Comparison of ENCODE assay signal across 18 cellular contexts in the genomic region with DNA sequence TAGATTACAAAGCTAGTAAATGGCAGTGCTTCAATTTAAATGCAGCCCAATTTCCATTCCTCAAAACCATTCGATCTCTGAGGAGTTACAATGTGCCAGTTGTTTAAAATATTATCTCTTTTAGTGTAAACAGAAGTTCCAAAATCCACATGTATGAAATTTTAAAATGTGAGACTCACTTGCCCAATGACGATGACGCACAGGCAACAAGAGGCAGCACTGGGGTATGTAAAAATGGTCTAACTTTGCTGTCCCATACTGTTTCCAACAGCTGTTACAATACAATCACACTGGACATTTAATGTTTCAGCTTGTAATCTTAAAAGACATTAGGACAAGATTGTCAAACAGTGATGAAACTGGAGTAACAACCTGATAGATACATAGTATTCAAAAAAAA. TPM values are rescaled to one million over a fixed set of nuclear protein-coding genes. Genes with fewer than 3 reads are reported as not detected.
DNase-seq lines count a peak whose midpoint lies in the region; ATAC-seq and TF ChIP-seq lines count a peak whose summit lies in the region.
"Had no signal": no experiment of that assay in that cellular context is flagged by ENCODE, and none has a peak within 500 bp of the region (broad histone marks: within the 10 kb centered on the region; RNA-seq: fewer than 3 reads in every experiment).

No MANE protein-coding gene starts in this region.

- no peak overlapping the region for H3K4me3 Mint-ChIP-seq in activated CD8-positive, alpha-beta T cell treated with anti-CD3 and anti-CD28 coated beads, Interleukin-2, amount 10 ng/mL, durations not matched to agents 7 days and 5 days
- H3K4me3 Mint-ChIP-seq in activated CD8-positive, alpha-beta T cell treated with anti-CD3 and anti-CD28 coated beads for 36 hours, result no peak overlapping the region
- no peak overlapping the region for H3K4me3 Mint-ChIP-seq in WTC11
- H3K4me3 Mint-ChIP-seq: CD14-positive monocyte; CD4-positive, alpha-beta memory T cell; GM23338; IgD-negative memory B cell had no signal

- TF ChIP-seq CTCF in activated CD8-positive, alpha-beta T cell treated with anti-CD3 and anti-CD28 coated beads for 36 hours (IDR thresholded peaks at IDR 0.05), result no peak
- TF ChIP-seq CTCF in WTC11 (IDR thresholded peaks at IDR 0.05) (no peak), fibroblast of mammary gland (conservative IDR thresholded peaks at IDR 0.05; ENCODE audit: control insufficient read depth, insufficient read depth, low read depth, low read length) (no peak), dorsolateral prefrontal cortex (IDR thresholded peaks at IDR 0.05 in 54 of 56, conservative IDR thresholded peaks at IDR 0.05 in 2 of 56; ENCODE audit: low read depth in 1 of 56, partially characterized antibody in 56 of 56) (no peak)

- no peaks in the 10 kb centered on the region for H3K27me3 Mint-ChIP-seq in activated CD8-positive, alpha-beta T cell treated with anti-CD3 and anti-CD28 coated beads, Interleukin-2, amount 10 ng/mL, durations not matched to agents 7 days and 5 days (ENCODE audit: low read depth)
- H3K27me3 Mint-ChIP-seq in activated CD8-positive, alpha-beta T cell treated with anti-CD3 and anti-CD28 coated beads for 36 hours, result no peaks in the 10 kb centered on the region
- no peaks in the 10 kb centered on the region for H3K27me3 Mint-ChIP-seq in WTC11 (ENCODE audit: low read depth)
- H3K27me3 Mint-ChIP-seq: CD4-positive, alpha-beta memory T cell; IgD-negative memory B cell had no signal

- H3K4me3 ChIP-seq in fibroblast of mammary gland (ENCODE audit: control insufficient read depth, low read depth, low read length) (no peak overlapping the region), subcutaneous abdominal adipose tissue (ENCODE audit: low read depth in 1 of 5, low read length in 5 of 5) (no peak overlapping the region), dorsolateral prefrontal cortex (no peak overlapping the region)
- H3K4me3 ChIP-seq: A549, BLaER1, GM23338 had no signal

- peaks cover 35% of the 10 kb centered on the region for H3K4me1 Mint-ChIP-seq in activated CD8-positive, alpha-beta T cell treated with anti-CD3 and anti-CD28 coated beads, Interleukin-2, amount 10 ng/mL, durations not matched to agents 7 days and 5 days (ENCODE audit: low read depth)
- peaks cover 28% of the 10 kb centered on the region for H3K4me1 Mint-ChIP-seq in activated CD8-positive, alpha-beta T cell treated with anti-CD3 and anti-CD28 coated beads for 36 hours (ENCODE audit: low read depth)
- H3K4me1 Mint-ChIP-seq in WTC11, result peaks cover 13% of the 10 kb centered on the region

- no peak overlapping the region for H3K9ac ChIP-seq in subcutaneous abdominal adipose tissue (ENCODE audit: low read length in 5 of 5)
- H3K9ac ChIP-seq: BLaER1 had no signal

- intact Hi-C loops in activated CD8-positive, alpha-beta T cell treated with anti-CD3 and anti-CD28 coated beads for 36 hours (cut with micrococcal nuclease), result no loop called here
- intact Hi-C loops in dorsolateral prefrontal cortex (cut with DNase I), result no loop called here

- DNase-seq in activated CD8-positive, alpha-beta T cell treated with anti-CD3 and anti-CD28 coated beads, Interleukin-2, amount 10 ng/mL, durations not matched to agents 7 days and 5 days, result no peak
- DNase-seq in activated CD8-positive, alpha-beta T cell treated with anti-CD3 and anti-CD28 coated beads for 36 hours, result no peak
- DNase-seq in WTC11 (ENCODE audit: low spot score), result no peak
- peak; percentile 14 for DNase-seq in fibroblast of mammary gland (ENCODE audit: low read depth)
- DNase-seq in dorsolateral prefrontal cortex, result no peak
- DNase-seq in NCI-H2196 (lab: John Stamatoyannopoulos, UW; ENCODE audit: unreplicated experiment), result no peak
- DNase-seq: Calu3; CD4-positive, alpha-beta memory T cell; DND-41; HCEC 1CT had no signal

- H3K27me3 ChIP-seq in subcutaneous abdominal adipose tissue (ENCODE audit: control insufficient read depth in 5 of 5, insufficient read depth in 4 of 5, low read length in 5 of 5), result no peaks in the 10 kb centered on the region
- no peaks in the 10 kb centered on the region for H3K27me3 ChIP-seq in dorsolateral prefrontal cortex
- H3K27me3 ChIP-seq: BLaER1 had no signal

- peaks cover 30% of the 10 kb centered on the region for H3K36me3 Mint-ChIP-seq in activated CD8-positive, alpha-beta T cell treated with anti-CD3 and anti-CD28 coated beads, Interleukin-2, amount 10 ng/mL, durations not matched to agents 7 days and 5 days (ENCODE audit: low read depth)
- H3K36me3 Mint-ChIP-seq in activated CD8-positive, alpha-beta T cell treated with anti-CD3 and anti-CD28 coated beads for 36 hours (ENCODE audit: low read depth), result peaks cover 26% of the 10 kb centered on the region
- H3K36me3 Mint-ChIP-seq in WTC11, result peaks cover 27% of the 10 kb centered on the region

- H3K27ac ChIP-seq in subcutaneous abdominal adipose tissue (ENCODE audit: low read depth, low read length), result peak overlapping the region; percentile 35
- H3K27ac ChIP-seq in dorsolateral prefrontal cortex, result no peak overlapping the region
- H3K27ac ChIP-seq: 22Rv1, A549, BLaER1 had no signal

- H3K9me3 ChIP-seq in subcutaneous abdominal adipose tissue (ENCODE audit: control insufficient read depth in 5 of 5, low read length in 5 of 5), result no peaks in the 10 kb centered on the region
- H3K9me3 ChIP-seq: A549, BLaER1 had no signal

- peaks cover 0 to 6% (median 4%) of the 10 kb centered on the region in 5 donors for H3K36me3 ChIP-seq in subcutaneous abdominal adipose tissue (ENCODE audit: control insufficient read depth in 5 of 5, insufficient read depth in 5 of 5, low read length in 5 of 5)

- CTCF ChIA-PET in activated CD8-positive, alpha-beta T cell treated with anti-CD3 and anti-CD28 coated beads, Interleukin-2, amount 10 ng/mL, durations not matched to agents 7 days and 5 days (lab: Charles Lee), result interaction anchor here (1.0 to 1.2 kb wide), 2 partner anchors 10 to 15 kb away, joined by 4 read pairs; no protein-coding TSS in a partner anchor
- CTCF ChIA-PET in activated CD8-positive, alpha-beta T cell treated with anti-CD3 and anti-CD28 coated beads for 36 hours (lab: Charles Lee), result interaction anchor here (0.6 kb wide), 1 partner anchor 150 kb away, joined by 3 read pairs; a partner anchor contains a TSS
- CTCF ChIA-PET in WTC11 (lab: Charles Lee), result no interaction called here

- POLR2A ChIA-PET in activated CD8-positive, alpha-beta T cell treated with anti-CD3 and anti-CD28 coated beads, Interleukin-2, amount 10 ng/mL, durations not matched to agents 7 days and 5 days (lab: Charles Lee), result interaction anchor here (1.2 to 1.3 kb wide), 2 partner anchors 12 to 150 kb away, joined by 3 to 4 read pairs; a partner anchor contains a TSS
- POLR2A ChIA-PET in activated CD8-positive, alpha-beta T cell treated with anti-CD3 and anti-CD28 coated beads for 36 hours (lab: Charles Lee), result interaction anchor here (0.7 to 2.3 kb wide), 4 partner anchors 9 to 16 kb away, joined by 3 to 11 read pairs (median 6); a partner anchor contains a TSS
- POLR2A ChIA-PET in WTC11 (lab: Charles Lee), result interaction anchor here (1.4 kb wide), 1 partner anchor 9 kb away, joined by 3 read pairs; no protein-coding TSS in a partner anchor

- H3K27ac Mint-ChIP-seq in activated CD8-positive, alpha-beta T cell treated with anti-CD3 and anti-CD28 coated beads, Interleukin-2, amount 10 ng/mL, durations not matched to agents 7 days and 5 days, result peak overlapping the region; percentile 16
- H3K27ac Mint-ChIP-seq in activated CD8-positive, alpha-beta T cell treated with anti-CD3 and anti-CD28 coated beads for 36 hours, result no peak overlapping the region
- 0 out of 2 replicates have a peak overlapping the region, but pooled peaks have one; percentile 53 for H3K27ac Mint-ChIP-seq in WTC11
- H3K27ac Mint-ChIP-seq: CD4-positive, alpha-beta memory T cell; GM23338 had no signal

- H3K4me1 ChIP-seq in subcutaneous abdominal adipose tissue (ENCODE audit: control insufficient read depth in 5 of 5, insufficient read depth in 5 of 5, low read length in 5 of 5), result peaks cover 0 to 52% (median 21%) of the 10 kb centered on the region in 5 donors

- H3K9me3 Mint-ChIP-seq in activated CD8-positive, alpha-beta T cell treated with anti-CD3 and anti-CD28 coated beads, Interleukin-2, amount 10 ng/mL, durations not matched to agents 7 days and 5 days (ENCODE audit: insufficient read depth), result no peaks in the 10 kb centered on the region
- H3K9me3 Mint-ChIP-seq in activated CD8-positive, alpha-beta T cell treated with anti-CD3 and anti-CD28 coated beads for 36 hours, result no peaks in the 10 kb centered on the region
- no peaks in the 10 kb centered on the region for H3K9me3 Mint-ChIP-seq in WTC11
- H3K9me3 Mint-ChIP-seq: CD14-positive monocyte; CD4-positive, alpha-beta memory T cell; GM23338; IgD-negative memory B cell had no signal

- no peak for ATAC-seq in activated CD8-positive, alpha-beta T cell treated with anti-CD3 and anti-CD28 coated beads, Interleukin-2, amount 10 ng/mL, durations not matched to agents 7 days and 5 days
- no peak for ATAC-seq in activated CD8-positive, alpha-beta T cell treated with anti-CD3 and anti-CD28 coated beads for 36 hours
- ATAC-seq in WTC11 (no peak), GM18870 (IDR thresholded peaks at IDR 0.05; ENCODE audit: unreplicated experiment) (no peak)
- ATAC-seq: A549, GM23338 had no signal

TF ChIP-seq in WTC11, 78 proteins besides CTCF, POLR2A, EP300 and RAD21 (continues in another document):
- no peak for TF ChIP-seq MXD4 (CRISPR knock-in tag; IDR thresholded peaks at IDR 0.05; ENCODE audit: borderline replicate concordance)
- TF ChIP-seq NR2C2 (CRISPR knock-in tag; IDR thresholded peaks at IDR 0.05), result no peak
- TF ChIP-seq JAZF1 (CRISPR knock-in tag; IDR thresholded peaks at IDR 0.05), result no peak
- TF ChIP-seq FOXK1 (CRISPR knock-in tag; IDR thresholded peaks at IDR 0.05), result no peak
- no peak for TF ChIP-seq SP1 (CRISPR knock-in tag; conservative IDR thresholded peaks at IDR 0.05)
- no peak for TF ChIP-seq OVOL2 (CRISPR knock-in tag; IDR thresholded peaks at IDR 0.05; ENCODE audit: borderline replicate concordance)
- TF ChIP-seq, protein P1, sequence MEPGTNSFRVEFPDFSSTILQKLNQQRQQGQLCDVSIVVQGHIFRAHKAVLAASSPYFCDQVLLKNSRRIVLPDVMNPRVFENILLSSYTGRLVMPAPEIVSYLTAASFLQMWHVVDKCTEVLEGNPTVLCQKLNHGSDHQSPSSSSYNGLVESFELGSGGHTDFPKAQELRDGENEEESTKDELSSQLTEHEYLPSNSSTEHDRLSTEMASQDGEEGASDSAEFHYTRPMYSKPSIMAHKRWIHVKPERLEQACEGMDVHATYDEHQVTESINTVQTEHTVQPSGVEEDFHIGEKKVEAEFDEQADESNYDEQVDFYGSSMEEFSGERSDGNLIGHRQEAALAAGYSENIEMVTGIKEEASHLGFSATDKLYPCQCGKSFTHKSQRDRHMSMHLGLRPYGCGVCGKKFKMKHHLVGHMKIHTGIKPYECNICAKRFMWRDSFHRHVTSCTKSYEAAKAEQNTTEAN (CRISPR knock-in tag; IDR thresholded peaks at IDR 0.05), result no peak

RNA-seq across cellular contexts. Expression of a gene that starts 12.2 kb away (rescaled TPM):
- 100 to 1,000 TPM; 120 to 122 TPM for total RNA-seq in activated CD8-positive, alpha-beta T cell treated with anti-CD3 and anti-CD28 coated beads, Interleukin-2, amount 10 ng/mL, durations not matched to agents 7 days and 5 days
- 10 to 100 TPM; 79.8 to 89.9 TPM for total RNA-seq in activated CD8-positive, alpha-beta T cell treated with anti-CD3 and anti-CD28 coated beads for 36 hours
- 106 to 126 TPM (median 107 TPM) in 3 replicates for total RNA-seq in WTC11 (2021)
- total RNA-seq in dorsolateral prefrontal cortex, result 100 to 1,000 TPM in 31 of 120 experiments, 10 to 100 TPM in 89; 60.6 to 122 (median 90.8) TPM
